Comparison of ENCODE assay signal across 16 cellular contexts in the genomic region with DNA sequence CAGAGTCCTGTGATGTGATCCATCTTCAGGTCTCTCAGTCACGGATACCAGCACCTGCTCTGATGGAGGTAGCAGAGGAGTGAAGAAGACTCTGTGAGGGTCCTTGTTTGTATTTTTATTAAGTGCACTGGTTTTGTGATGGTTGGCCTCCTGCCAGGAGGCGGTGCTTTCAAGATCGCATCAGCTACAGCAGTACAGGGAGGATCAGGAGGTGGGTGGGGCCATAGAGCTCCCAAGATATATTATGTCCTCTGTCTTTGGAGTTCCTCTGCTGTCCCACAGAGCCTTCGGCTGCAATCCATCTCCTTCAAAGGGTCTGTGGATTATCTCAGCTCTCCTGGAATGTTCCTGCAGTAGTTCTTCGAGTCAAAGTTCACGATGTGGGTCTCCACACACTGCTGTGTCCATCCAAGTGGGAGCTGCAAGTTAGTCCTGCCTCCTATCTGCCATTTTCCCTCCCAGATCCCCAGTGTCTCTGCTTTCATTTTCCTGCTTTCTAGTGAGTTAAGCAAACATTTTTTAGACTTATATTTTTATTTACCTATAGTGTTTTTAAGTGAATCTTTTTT. TPM values are rescaled to one million over a fixed set of nuclear protein-coding genes. Genes with fewer than 3 reads are reported as not detected.
DNase-seq lines count a peak whose midpoint lies in the region; ATAC-seq and TF ChIP-seq lines count a peak whose summit lies in the region.
"Had no signal": no experiment of that assay in that cellular context is flagged by ENCODE, and none has a peak within 500 bp of the region (broad histone marks: within the 10 kb centered on the region; RNA-seq: fewer than 3 reads in every experiment).

No MANE protein-coding gene starts in this region.

- POLR2A ChIA-PET in MCF 10A (lab: Yijun Ruan, JAX): no interaction called here

- no peaks in the 10 kb centered on the region for H4K20me1 ChIP-seq in mammary epithelial cell (ENCODE audit: insufficient read depth, low read length)
- H4K20me1 ChIP-seq: BLaER1 treated with 17β-estradiol and CSF1 and Interleukin-3, amounts not matched to agents 10 nM and 100 nM had no signal

- TF ChIP-seq CTCF in MCF 10A (IDR thresholded peaks at IDR 0.05; ENCODE audit: unreplicated experiment) (no peak), mammary epithelial cell (conservative IDR thresholded peaks at IDR 0.05 in 1 of 2, IDR thresholded peaks at IDR 0.05 in 1 of 2; ENCODE audit: extremely low read depth in 1 of 2, insufficient read depth in 1 of 2, low read depth in 1 of 2, low read length in 2 of 2) (no peak), fibroblast of pulmonary artery (IDR thresholded peaks at IDR 0.05; ENCODE audit: low read length, missing control alignments) (no peak)

- H3K9ac ChIP-seq in mammary epithelial cell (ENCODE audit: insufficient read depth, low read length): no peak overlapping the region
- H3K9ac ChIP-seq: BLaER1 treated with 17β-estradiol and CSF1 and Interleukin-3, amounts not matched to agents 10 nM and 100 nM had no signal

- no peak for ATAC-seq in GM18498 (IDR thresholded peaks at IDR 0.05; ENCODE audit: unreplicated experiment)
- ATAC-seq: CD8-positive, alpha-beta T cell had no signal

- H3K4me3 ChIP-seq in mammary epithelial cell (replicated peaks in 1 of 3; ENCODE audit: insufficient read depth in 1 of 3, low read depth in 2 of 3, low read length in 3 of 3) (no peak overlapping the region), fibroblast of pulmonary artery (replicated peaks; ENCODE audit: low read depth, low read length) (no peak overlapping the region)
- H3K4me3 ChIP-seq: BLaER1 treated with 17β-estradiol and CSF1 and Interleukin-3, amounts not matched to agents 10 nM and 100 nM; SJCRH30 had no signal

- H3K27me3 ChIP-seq in mammary epithelial cell (ENCODE audit: insufficient read depth, low read length): peaks cover 3% of the 10 kb centered on the region
- H3K27me3 ChIP-seq: BLaER1 treated with 17β-estradiol and CSF1 and Interleukin-3, amounts not matched to agents 10 nM and 100 nM; SJCRH30 had no signal

- in situ Hi-C loops in mammary epithelial cell (cut with MboI; ENCODE audit: low sequenced_read_pairs in 2 of 2): no loop called here

- no peaks in the 10 kb centered on the region for H3K4me1 ChIP-seq in mammary epithelial cell (ENCODE audit: insufficient read depth, low read length)
- H3K4me1 ChIP-seq: BLaER1 treated with 17β-estradiol and CSF1 and Interleukin-3, amounts not matched to agents 10 nM and 100 nM; SJCRH30 had no signal

- H3K4me3 Mint-ChIP-seq in MCF 10A (ENCODE audit: unreplicated experiment): no peak overlapping the region
- H3K4me3 Mint-ChIP-seq: CD8-positive, alpha-beta T cell had no signal

- no peak overlapping the region for H3K4me2 ChIP-seq in mammary epithelial cell (ENCODE audit: insufficient read depth, low read depth, low read length)
- H3K4me2 ChIP-seq: BLaER1 treated with 17β-estradiol and CSF1 and Interleukin-3, amounts not matched to agents 10 nM and 100 nM had no signal

- no peak overlapping the region for H2AFZ ChIP-seq in mammary epithelial cell (ENCODE audit: low read depth, low read length)

- intact Hi-C loops in MCF 10A (cut with micrococcal nuclease): no loop called here
- intact Hi-C loops in mammary epithelial cell (cut with micrococcal nuclease): no loop called here

- BruUV-seq in MCF 10A (replicated peaks; lab: Mats Ljungman, UMichigan) (no TSS peak), mammary epithelial cell (replicated peaks; lab: Mats Ljungman, UMichigan) (no TSS peak)

- dilution Hi-C loops in mammary epithelial cell (cut with HindIII; ENCODE audit: low sequenced_read_pairs): no loop called here

- no peak overlapping the region for H3K27ac ChIP-seq in mammary epithelial cell (ENCODE audit: insufficient read depth, low read depth, low read length)
- H3K27ac ChIP-seq: BLaER1 treated with 17β-estradiol and CSF1 and Interleukin-3, amounts not matched to agents 10 nM and 100 nM; SJCRH30 had no signal

- H3K9me3 ChIP-seq in mammary epithelial cell (replicated peaks; ENCODE audit: insufficient read depth, low read length): no peaks in the 10 kb centered on the region

- no peaks in the 10 kb centered on the region for H3K36me3 ChIP-seq in mammary epithelial cell (ENCODE audit: insufficient read depth, low read length)
- H3K36me3 ChIP-seq: BLaER1 treated with 17β-estradiol and CSF1 and Interleukin-3, amounts not matched to agents 10 nM and 100 nM; SJCRH30 had no signal

- H3K9me3 Mint-ChIP-seq in MCF 10A (ENCODE audit: unreplicated experiment): peaks cover 14% of the 10 kb centered on the region

- H3K27me3 Mint-ChIP-seq in MCF 10A (ENCODE audit: insufficient read depth, unreplicated experiment): peaks cover 56% of the 10 kb centered on the region

- H3K4me1 Mint-ChIP-seq in MCF 10A (ENCODE audit: insufficient read depth, unreplicated experiment): peaks cover 11% of the 10 kb centered on the region

- H3K27ac Mint-ChIP-seq in MCF 10A (ENCODE audit: low read depth, unreplicated experiment): no peak overlapping the region
- H3K27ac Mint-ChIP-seq: CD8-positive, alpha-beta T cell had no signal

- no peaks in the 10 kb centered on the region for H3K36me3 Mint-ChIP-seq in MCF 10A (ENCODE audit: insufficient read depth, unreplicated experiment)
- H3K36me3 Mint-ChIP-seq: CD8-positive, alpha-beta T cell had no signal

- WGBS in mammary epithelial cell (ENCODE audit: low coverage, missing lambda C conversion rate): 68% methylated on average over 6 of the region's 6 CpGs

- no peaks in the 10 kb centered on the region for H3K79me2 ChIP-seq in mammary epithelial cell (ENCODE audit: insufficient read depth, low read length)

- DNase-seq in MCF 10A (ENCODE audit: unreplicated experiment) (peak; percentile 29), mammary epithelial cell (no peak), NCI-H69 (lab: John Stamatoyannopoulos, UW) (peak; percentile 12), fibroblast of pulmonary artery (ENCODE audit: low read depth) (peak; percentile 11), kidney glomerular epithelial cell (lab: John Stamatoyannopoulos, UW) (no peak), SW 1271 (lab: John Stamatoyannopoulos, UW) (no peak)
- DNase-seq: CD8-positive, alpha-beta T cell; DMS53; EL; NCI-H1417 treated with DMSO at 0.1 percent for 48 hours; NCI-H187 treated with DMSO at 0.1 percent for 48 hours; NCI-H345; NCI-H526 treated with DMSO at 0.1 percent for 48 hours; SJCRH30 had no signal

- CTCF ChIA-PET in MCF 10A (lab: Yijun Ruan, JAX): no interaction called here
- CTCF ChIA-PET in mammary epithelial cell (lab: Charles Lee; ENCODE audit: low non-redundant PET): no interaction called here

RNA-seq across cellular contexts. Expression of gene TM2D3, which starts 54.7 kb away (rescaled TPM):
- total RNA-seq in MCF 10A (2022) (25.7 and 26.2 TPM in 2 replicates), mammary epithelial cell (10 to 100 TPM; 27.7 to 36.0 TPM)
- 36.2 TPM for polyA plus RNA-seq in mammary epithelial cell
- polyA minus RNA-seq in mammary epithelial cell: 53.7 TPM

Comparison
In these comparisons a context has a peak if more than half of its experiments do, and no peak if none do; other contexts are left out.
1. DNase-seq: peak in MCF 10A (single experiment), NCI-H69 (single experiment) and fibroblast of pulmonary artery (single experiment); none in mammary epithelial cell (single experiment), kidney glomerular epithelial cell (single experiment) and SW 1271 (0 of 2).